14 cellular contexts compared by ENCODE assay signal in the genomic region with DNA sequence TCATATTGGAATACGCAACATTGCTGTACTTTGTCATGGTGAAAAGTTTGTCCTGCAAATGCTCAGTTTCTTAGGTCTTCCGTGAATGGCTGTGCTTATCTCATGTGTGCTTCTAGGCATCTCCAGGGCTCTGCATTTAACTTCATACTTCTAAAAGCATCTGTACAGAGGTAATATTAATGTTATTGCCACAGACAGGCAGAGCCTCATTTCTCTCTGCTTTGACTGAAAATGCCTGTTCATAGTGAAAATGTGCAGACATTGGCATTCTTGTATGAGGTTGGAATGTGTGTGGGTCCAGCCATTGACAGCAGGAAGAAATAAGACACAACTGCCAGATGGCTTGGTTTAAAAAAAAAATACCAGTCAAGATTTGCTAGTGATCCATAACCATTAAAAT.
DNase-seq lines count a peak whose midpoint lies in the region; ATAC-seq and TF ChIP-seq lines count a peak whose summit lies in the region.
"Had no signal": no experiment of that assay in that cellular context is flagged by ENCODE, and none has a peak within 500 bp of the region (broad histone marks: within the 10 kb centered on the region; RNA-seq: fewer than 3 reads in every experiment).

No MANE protein-coding gene starts in this region.

- no peak for TF ChIP-seq CTCF in foreskin fibroblast (IDR thresholded peaks at IDR 0.05; ENCODE audit: low read depth, low read length)

- WGBS in mesenchymal stem cell = 63% methylated on average over 2 of the region's 2 CpGs

- H3K4me2 ChIP-seq in mesenchymal stem cell (ENCODE audit: low read length, poor library complexity, severe bottlenecking) = no peak overlapping the region

- no peak overlapping the region for H2BK15ac ChIP-seq in mesenchymal stem cell (ENCODE audit: low read depth, poor library complexity, severe bottlenecking)

- H3K23ac ChIP-seq in mesenchymal stem cell (ENCODE audit: low read length in 2 of 2) = no peak overlapping the region

- H3K4me1 ChIP-seq in adipocyte (ENCODE audit: control insufficient read depth, insufficient read depth, low read length) (peaks cover 12% of the 10 kb centered on the region), mesenchymal stem cell (ENCODE audit: control insufficient read depth, insufficient read depth, low read depth, low read length) (peaks cover 2% of the 10 kb centered on the region)
- H3K4me1 ChIP-seq: Caco-2 had no signal

- peak; percentile 29 for DNase-seq in GM03348 (ENCODE audit: low spot score)
- peak; percentile 51 for DNase-seq in adipocyte (ENCODE audit: low read depth)
- DNase-seq in fibroblast of peridontal ligament (ENCODE audit: extremely low read depth) = peak; percentile 23
- no peak for DNase-seq in mesenchymal stem cell
- no peak for DNase-seq in foreskin fibroblast
- DNase-seq in pons (ENCODE audit: low spot score) = no peak
- no peak for DNase-seq in NOMO-1 treated with DMSO at 0.1 percent for 48 hours (lab: John Stamatoyannopoulos, UW; ENCODE audit: unreplicated experiment)
- DNase-seq: ACHN; AML-193; Caco-2; CD4-positive, alpha-beta T cell; GOT3; H9 had no signal

- H3K36me3 ChIP-seq in adipocyte (ENCODE audit: control insufficient read depth, insufficient read depth, low read length, severe bottlenecking) = no peaks in the 10 kb centered on the region
- H3K36me3 ChIP-seq in mesenchymal stem cell (ENCODE audit: control insufficient read depth in 1 of 2, insufficient read depth in 2 of 2, low read depth in 1 of 2, low read length in 2 of 2) = no peaks in the 10 kb centered on the region

- H4K91ac ChIP-seq in mesenchymal stem cell (ENCODE audit: low read length) = no peak overlapping the region

- ATAC-seq in HG03442 (IDR thresholded peaks at IDR 0.05; ENCODE audit: unreplicated experiment) = no peak

- no peak overlapping the region for H2AFZ ChIP-seq in mesenchymal stem cell (ENCODE audit: low read depth, low read length)

- no peak overlapping the region for H2BK120ac ChIP-seq in mesenchymal stem cell (ENCODE audit: low read depth, low read length)

- H3K27me3 ChIP-seq in adipocyte (replicated peaks; ENCODE audit: control insufficient read depth, insufficient read depth, low read length) (no peaks in the 10 kb centered on the region), mesenchymal stem cell (ENCODE audit: control insufficient read depth in 1 of 2, insufficient read depth in 1 of 2, low read length in 2 of 2) (no peaks in the 10 kb centered on the region)

- no peaks in the 10 kb centered on the region for H3K79me1 ChIP-seq in mesenchymal stem cell (replicated peaks; ENCODE audit: low read length, poor library complexity, severe bottlenecking)

- no peak overlapping the region for H2BK12ac ChIP-seq in mesenchymal stem cell (ENCODE audit: low read length in 2 of 2)

- peak overlapping the region; percentile 20 for H3K27ac ChIP-seq in mesenchymal stem cell (ENCODE audit: low read length, poor library complexity, severe bottlenecking)

- no peak overlapping the region for H3K4ac ChIP-seq in mesenchymal stem cell (ENCODE audit: low read depth in 1 of 2, low read length in 2 of 2)

- no peak overlapping the region for H2BK5ac ChIP-seq in mesenchymal stem cell (ENCODE audit: low read depth, low read length, poor library complexity, severe bottlenecking)

- no peaks in the 10 kb centered on the region for H3K9me3 ChIP-seq in adipocyte (ENCODE audit: control insufficient read depth, low read length)
- no peaks in the 10 kb centered on the region for H3K9me3 ChIP-seq in mesenchymal stem cell (ENCODE audit: control insufficient read depth, low read length)
- H3K9me3 ChIP-seq: Caco-2 had no signal

- H3K14ac ChIP-seq in mesenchymal stem cell (ENCODE audit: low read length in 2 of 2) = no peak overlapping the region

- no peak overlapping the region for H3K9ac ChIP-seq in adipocyte (ENCODE audit: low read length)
- no peak overlapping the region for H3K9ac ChIP-seq in mesenchymal stem cell (ENCODE audit: low read length)

- H4K8ac ChIP-seq in mesenchymal stem cell (ENCODE audit: low read length) = no peak overlapping the region

- no peak overlapping the region for H3K18ac ChIP-seq in mesenchymal stem cell (ENCODE audit: low read depth in 1 of 2, low read length in 2 of 2)

- no peak overlapping the region for H3K4me3 ChIP-seq in adipocyte (ENCODE audit: low read length)
- H3K4me3 ChIP-seq in mesenchymal stem cell (ENCODE audit: insufficient read depth in 1 of 2, low read depth in 1 of 2, low read length in 2 of 2) = no peak overlapping the region
- H3K4me3 ChIP-seq in foreskin fibroblast (ENCODE audit: low read depth in 1 of 2, low read length in 2 of 2) = no peak overlapping the region

- no peak overlapping the region for H2AK5ac ChIP-seq in mesenchymal stem cell (ENCODE audit: low read length, severe bottlenecking)

Comparison
In these comparisons a context has a peak if more than half of its experiments do, and no peak if none do; other contexts are left out.
1. DNase-seq: peak in GM03348 (single experiment), adipocyte (single experiment) and fibroblast of peridontal ligament (single experiment); none in mesenchymal stem cell (single experiment), foreskin fibroblast (0 of 2), pons (single experiment) and NOMO-1 treated with DMSO at 0.1 percent for 48 hours (single experiment).